Comparison of ENCODE assay signal across 17 cellular contexts in the genomic region with DNA sequence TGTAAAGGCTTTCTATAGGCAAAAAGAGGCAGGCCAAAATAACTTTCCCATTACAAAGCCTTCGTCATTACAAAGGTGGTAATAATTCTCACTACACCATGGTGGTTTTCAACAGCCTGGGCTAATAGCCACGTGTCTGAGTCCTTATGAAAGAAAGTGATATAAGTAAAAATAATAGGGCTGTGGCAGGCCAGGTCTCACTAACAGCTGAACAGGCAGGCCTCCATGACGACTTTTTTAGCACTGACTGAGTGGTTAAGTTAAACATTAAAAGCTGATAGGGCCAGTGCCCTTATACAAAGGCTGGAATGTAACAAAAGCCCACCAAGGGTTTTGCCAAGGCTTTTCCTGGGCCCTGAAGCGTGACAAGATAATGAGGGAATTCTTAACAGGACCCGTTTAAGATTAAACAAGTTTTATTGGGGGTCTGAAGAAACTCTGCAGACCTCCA.
DNase-seq lines count a peak whose midpoint lies in the region; ATAC-seq and TF ChIP-seq lines count a peak whose summit lies in the region.
"Had no signal": no experiment of that assay in that cellular context is flagged by ENCODE, and none has a peak within 500 bp of the region (broad histone marks: within the 10 kb centered on the region; RNA-seq: fewer than 3 reads in every experiment).

No MANE protein-coding gene starts in this region.

- DNase-seq in kidney tubule cell (ENCODE audit: low spot score), result peak; percentile 79
- no peak for DNase-seq in dermis blood vessel endothelial cell
- no peak for DNase-seq in HPDE6-E6E7 (ENCODE audit: extremely low spot score)
- DNase-seq in HEK293T (ENCODE audit: extremely low spot score), result no peak
- DNase-seq in activated naive CD4-positive, alpha-beta T cell (lab: John Stamatoyannopoulos, UW), result no peak
- DNase-seq: activated CD4-positive, alpha-beta T cell treated with anti-CD3 and anti-CD28 coated beads for 4 hours; body of pancreas; DND-41; GOT3; NCI-H226; Peyer's patch; psoas muscle; T-helper 2 cell had no signal

- CTCF ChIA-PET in HEK293T (lab: Yijun Ruan, JAX), result no interaction called here

- POLR2A ChIA-PET in HEK293T (lab: Yijun Ruan, JAX), result no interaction called here

- ATAC-seq in GM18517 (IDR thresholded peaks at IDR 0.05; ENCODE audit: unreplicated experiment) (peak; percentile 74), GM21825 (IDR thresholded peaks at IDR 0.05; ENCODE audit: unreplicated experiment) (peak; percentile 81), HG03520 (IDR thresholded peaks at IDR 0.05; ENCODE audit: unreplicated experiment) (peak; percentile 67)
- ATAC-seq: body of pancreas; psoas muscle; stimulated activated effector memory CD8-positive, alpha-beta T cell treated with anti-CD3 and anti-CD28 coated beads, Interleukin-12 subunit alpha, Interleukin-12 subunit beta, amount 100 ng/mL, for 72 hours had no signal

TF ChIP-seq in HEK293T, 16 proteins besides CTCF, POLR2A, EP300 and RAD21:
- no peak for TF ChIP-seq ARNT (IDR thresholded peaks at IDR 0.05)
- no peak for TF ChIP-seq SP1 (IDR thresholded peaks at IDR 0.05)
- no peak for TF ChIP-seq FOXK2 (IDR thresholded peaks at IDR 0.05)
- no peak for TF ChIP-seq FOXM1 (IDR thresholded peaks at IDR 0.05; ENCODE audit: borderline replicate concordance)
- no peak for TF ChIP-seq BHLHE40 (IDR thresholded peaks at IDR 0.05; ENCODE audit: borderline replicate concordance)
- TF ChIP-seq, protein P1, sequence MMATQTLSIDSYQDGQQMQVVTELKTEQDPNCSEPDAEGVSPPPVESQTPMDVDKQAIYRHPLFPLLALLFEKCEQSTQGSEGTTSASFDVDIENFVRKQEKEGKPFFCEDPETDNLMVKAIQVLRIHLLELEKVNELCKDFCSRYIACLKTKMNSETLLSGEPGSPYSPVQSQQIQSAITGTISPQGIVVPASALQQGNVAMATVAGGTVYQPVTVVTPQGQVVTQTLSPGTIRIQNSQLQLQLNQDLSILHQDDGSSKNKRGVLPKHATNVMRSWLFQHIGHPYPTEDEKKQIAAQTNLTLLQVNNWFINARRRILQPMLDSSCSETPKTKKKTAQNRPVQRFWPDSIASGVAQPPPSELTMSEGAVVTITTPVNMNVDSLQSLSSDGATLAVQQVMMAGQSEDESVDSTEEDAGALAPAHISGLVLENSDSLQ (IDR thresholded peaks at IDR 0.05), result no peak
- TF ChIP-seq ELF4 (IDR thresholded peaks at IDR 0.05), result no peak
- TF ChIP-seq SUZ12 (IDR thresholded peaks at IDR 0.05), result no peak
- no peak for TF ChIP-seq L3MBTL2 (conservative IDR thresholded peaks at IDR 0.05)
- TF ChIP-seq CTBP1 (IDR thresholded peaks at IDR 0.05; ENCODE audit: borderline replicate concordance), result no peak
- no peak for TF ChIP-seq ZNF384 (IDR thresholded peaks at IDR 0.05)
- no peak for TF ChIP-seq HDGF (IDR thresholded peaks at IDR 0.05; ENCODE audit: borderline replicate concordance)
- no peak for TF ChIP-seq FOXA1 (IDR thresholded peaks at IDR 0.05)
- no peak for TF ChIP-seq LEF1 (IDR thresholded peaks at IDR 0.05; ENCODE audit: borderline replicate concordance)
- TF ChIP-seq TARDBP (IDR thresholded peaks at IDR 0.05), result no peak
- TF ChIP-seq NFRKB (IDR thresholded peaks at IDR 0.05), result no peak
